Comparison of ENCODE assay signal across 27 cellular contexts in the genomic region with DNA sequence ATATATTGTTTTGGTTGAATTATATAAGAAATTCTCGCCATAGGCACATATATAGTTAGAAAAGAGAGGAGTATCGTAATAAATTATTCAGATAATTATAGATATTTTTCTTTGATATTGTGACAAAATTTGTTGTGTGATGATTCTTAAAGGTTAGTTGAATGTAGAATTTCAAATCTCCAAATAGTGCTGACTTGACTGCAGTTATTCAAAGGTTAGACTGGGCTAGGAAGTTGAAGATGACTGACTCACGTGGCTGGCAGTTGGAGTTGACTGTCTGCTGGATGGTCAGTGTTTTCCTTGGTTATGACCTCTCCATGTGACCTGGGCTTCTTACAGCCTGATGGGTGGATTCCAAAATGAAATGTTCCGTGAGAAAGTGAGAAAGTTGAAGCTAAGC.
"Had no signal": no experiment of that assay in that cellular context is flagged by ENCODE, and none has a peak within 500 bp of the region (broad histone marks: within the 10 kb centered on the region; RNA-seq: fewer than 3 reads in every experiment).

No MANE protein-coding gene starts in this region.

- H3K4me3 Mint-ChIP-seq: dendritic cell treated with granulocyte-macrophage colony-stimulating factor and Interleukin-4, amounts not matched to agents 40 ng/mL and 50 ng/mL, for 4 days; effector memory CD8-positive, alpha-beta T cell; endodermal cell had no signal

- H3K9me3 ChIP-seq: colonic mucosa, esophagus muscularis mucosa, esophagus squamous epithelium, gastrocnemius medialis, gastroesophageal sphincter, heart left ventricle, heart right ventricle had no signal

- H3K9me3 Mint-ChIP-seq: dendritic cell treated with granulocyte-macrophage colony-stimulating factor and Interleukin-4, amounts not matched to agents 40 ng/mL and 50 ng/mL, for 4 days; endodermal cell had no signal

- ATAC-seq: effector memory CD8-positive, alpha-beta T cell; esophagus mucosa; foreskin keratinocyte; gastrocnemius medialis; gastroesophageal sphincter; heart left ventricle; heart right ventricle had no signal

- DNase-seq: colonic mucosa; cortex of kidney; dermis blood vessel endothelial cell; dorsolateral prefrontal cortex; effector CD4-positive, alpha-beta T cell; effector CD8-positive, alpha-beta T cell; effector memory CD4-positive, alpha-beta T cell; effector memory CD8-positive, alpha-beta T cell; endodermal cell; erythroblast; esophagus squamous epithelium; foreskin keratinocyte; foreskin melanocyte; gastrocnemius medialis; glutamatergic neuron; head of caudate nucleus; heart left ventricle; heart right ventricle had no signal

- H3K4me3 ChIP-seq: colonic mucosa, coronary artery, dorsolateral prefrontal cortex, esophagus muscularis mucosa, esophagus squamous epithelium, gastrocnemius medialis, gastroesophageal sphincter, heart left ventricle, heart right ventricle had no signal

- H3K27me3 Mint-ChIP-seq: dendritic cell treated with granulocyte-macrophage colony-stimulating factor and Interleukin-4, amounts not matched to agents 40 ng/mL and 50 ng/mL, for 4 days; effector memory CD8-positive, alpha-beta T cell had no signal

- H3K27ac ChIP-seq: colonic mucosa, coronary artery, dorsolateral prefrontal cortex, epithelial cell of prostate, esophagus muscularis mucosa, esophagus squamous epithelium, foreskin keratinocyte, gastrocnemius medialis, gastroesophageal sphincter, heart left ventricle, heart right ventricle had no signal

- H3K27me3 ChIP-seq: colonic mucosa, dorsolateral prefrontal cortex, esophagus muscularis mucosa, esophagus squamous epithelium, foreskin keratinocyte, gastrocnemius medialis, gastroesophageal sphincter, heart left ventricle, heart right ventricle had no signal

- H3K4me1 Mint-ChIP-seq: endodermal cell had no signal

- H3K36me3 ChIP-seq: colonic mucosa, esophagus muscularis mucosa, esophagus squamous epithelium, gastrocnemius medialis, gastroesophageal sphincter, heart left ventricle, heart right ventricle had no signal

- FAIRE-seq: colon, endothelial cell of umbilical vein, frontal cortex had no signal

- H3K4me1 ChIP-seq: colonic mucosa, gastrocnemius medialis, gastroesophageal sphincter, heart left ventricle, heart right ventricle had no signal

- H3K27ac Mint-ChIP-seq: dendritic cell treated with granulocyte-macrophage colony-stimulating factor and Interleukin-4, amounts not matched to agents 40 ng/mL and 50 ng/mL, for 4 days; effector memory CD8-positive, alpha-beta T cell; endodermal cell had no signal
